24 cellular contexts compared by ENCODE assay signal in genomic region chr14:33850826-33851225, GRCh38.
A peak's percentile ranks its signal among the peaks of the same experiment; 100 is the strongest.
DNase-seq lines count a peak whose midpoint lies in the region; ATAC-seq, FAIRE-seq and TF ChIP-seq lines count a peak whose summit lies in the region.
"Had no signal": no experiment of that assay in that cellular context is flagged by ENCODE, and none has a peak within 500 bp of the region (broad histone marks: within the 10 kb centered on the region; RNA-seq: fewer than 3 reads in every experiment).

No MANE protein-coding gene starts in this region.

- H3K27me3 ChIP-seq in K562 (ENCODE audit: control insufficient read depth in 2 of 2, insufficient read depth in 2 of 2, low read length in 2 of 2) (no peaks in the 10 kb centered on the region), trophoblast cell (ENCODE audit: insufficient read depth, low read length) (no peaks in the 10 kb centered on the region), body of pancreas (no peaks in the 10 kb centered on the region), SJCRH30 (no peaks in the 10 kb centered on the region)
- H3K27me3 ChIP-seq: BLaER1 treated with 17β-estradiol and CSF1 and Interleukin-3, amounts not matched to agents 10 nM and 100 nM; MG63 had no signal

- CTCF ChIA-PET in WTC11 (lab: Charles Lee) (interaction anchor here (0.6 to 2.2 kb wide), 2 partner anchors 173 to 223 kb away, joined by 3 to 9 read pairs; no protein-coding TSS in a partner anchor), K562 (lab: Yijun Ruan, JAX; ENCODE audit: low intra/inter-chr PET ratio) (no interaction called here)

- H3K27me3 Mint-ChIP-seq in WTC11 (ENCODE audit: low read depth), result no peaks in the 10 kb centered on the region
- peaks cover 1% of the 10 kb centered on the region for H3K27me3 Mint-ChIP-seq in glutamatergic neuron (ENCODE audit: unreplicated experiment)
- H3K27me3 Mint-ChIP-seq: CD4-positive, alpha-beta T cell had no signal

- H3K4me2 ChIP-seq in K562 (ENCODE audit: insufficient read depth, low read length) (0 out of 2 replicates have a peak overlapping the region, but pooled peaks have one; percentile 5), trophoblast cell (ENCODE audit: low read length) (no peak overlapping the region)
- H3K4me2 ChIP-seq: A549; BLaER1 treated with 17β-estradiol and CSF1 and Interleukin-3, amounts not matched to agents 10 nM and 100 nM; GM23338 had no signal

- no peaks in the 10 kb centered on the region for H3K36me3 Mint-ChIP-seq in WTC11
- no peaks in the 10 kb centered on the region for H3K36me3 Mint-ChIP-seq in glutamatergic neuron (ENCODE audit: unreplicated experiment)

- no peak for TF ChIP-seq RAD21 in K562 (CRISPR knock-in tag; conservative IDR thresholded peaks at IDR 0.05 in 1 of 2, IDR thresholded peaks at IDR 0.05 in 1 of 2)

- H2BK12ac ChIP-seq in trophoblast cell (ENCODE audit: low read length), result peak overlapping the region; percentile 42

- H3K9ac ChIP-seq in K562 (ENCODE audit: insufficient read depth in 1 of 2, low read depth in 2 of 2, low read length in 2 of 2), result no peak overlapping the region; a peak in 1 of 4 replicates
- H3K9ac ChIP-seq in trophoblast cell (ENCODE audit: low read length), result no peak overlapping the region
- H3K9ac ChIP-seq: BLaER1 treated with 17β-estradiol and CSF1 and Interleukin-3, amounts not matched to agents 10 nM and 100 nM had no signal

- no peak overlapping the region for H2BK5ac ChIP-seq in trophoblast cell (ENCODE audit: low read depth, low read length, poor library complexity)

- no peak overlapping the region for H3K4ac ChIP-seq in trophoblast cell (ENCODE audit: low read depth, low read length)

- FAIRE-seq in K562 (lab: Jason Lieb, UNC), result no peak
- FAIRE-seq: A549, D721Med, G401.6, GM12878 had no signal

- H3K27ac Mint-ChIP-seq in WTC11, result peak overlapping the region; percentile 43; the same call in 1 of the 2 replicates
- no peak overlapping the region for H3K27ac Mint-ChIP-seq in glutamatergic neuron (ENCODE audit: unreplicated experiment)
- H3K27ac Mint-ChIP-seq: CD4-positive, alpha-beta T cell; GM23338; HFFc6 had no signal

- H3K36me3 ChIP-seq in K562 (ENCODE audit: control insufficient read depth, insufficient read depth, low read length) (no peaks in the 10 kb centered on the region), trophoblast cell (ENCODE audit: control insufficient read depth in 1 of 2, insufficient read depth in 2 of 2, low read length in 2 of 2) (no peaks in the 10 kb centered on the region), body of pancreas (replicated peaks in 1 of 2; ENCODE audit: insufficient read depth in 1 of 2, low read depth in 2 of 2) (no peaks in the 10 kb centered on the region), SJCRH30 (no peaks in the 10 kb centered on the region)
- H3K36me3 ChIP-seq: BLaER1 treated with 17β-estradiol and CSF1 and Interleukin-3, amounts not matched to agents 10 nM and 100 nM; HAP-1; MG63 had no signal

- WGBS in K562 (ENCODE audit: insufficient coverage, low coverage, missing lambda C conversion rate), result 59% methylated on average over 6 of the region's 7 CpGs
- no CpG with 5 or more reads among the region's 7 CpGs for WGBS in trophoblast cell (ENCODE audit: extremely low coverage, insufficient coverage, insufficient read length)
- WGBS in body of pancreas, 2 donors, result 52 to 68% methylated on average over 7 of the region's 7 CpGs

- H4K91ac ChIP-seq in trophoblast cell (ENCODE audit: low read depth, low read length), result peak overlapping the region; percentile 39

- peak overlapping the region; percentile 62 for H4K8ac ChIP-seq in trophoblast cell (ENCODE audit: low read depth, low read length)

- H3K79me1 ChIP-seq in trophoblast cell (ENCODE audit: low read length), result no peaks in the 10 kb centered on the region

- POLR2A ChIA-PET in WTC11 (lab: Charles Lee), result no interaction called here
- POLR2A ChIA-PET in K562 (lab: Yijun Ruan, JAX), result interaction anchor here (0.6 to 2.2 kb wide), 2 partner anchors 100 to 1264 kb away, joined by 4 to 8 read pairs; partner anchors contain the start of gene EGLN3

- peaks cover 38% of the 10 kb centered on the region for H3K4me1 Mint-ChIP-seq in WTC11
- peaks cover 17% of the 10 kb centered on the region for H3K4me1 Mint-ChIP-seq in glutamatergic neuron (ENCODE audit: low read depth, unreplicated experiment)

- H3K14ac ChIP-seq in trophoblast cell (ENCODE audit: low read length), result peak overlapping the region; percentile 28

- TF ChIP-seq EP300 in K562 (IDR thresholded peaks at IDR 0.05; ENCODE audit: low read length), result no peak

- H3K79me2 ChIP-seq in K562 (ENCODE audit: control insufficient read depth, insufficient read depth, low read length) (no peaks in the 10 kb centered on the region), trophoblast cell (ENCODE audit: control insufficient read depth, insufficient read depth, low read length, poor library complexity) (no peaks in the 10 kb centered on the region)

- no peaks in the 10 kb centered on the region for H4K20me1 ChIP-seq in K562 (replicated peaks; ENCODE audit: control insufficient read depth, insufficient read depth, low read length)
- H4K20me1 ChIP-seq: BLaER1 treated with 17β-estradiol and CSF1 and Interleukin-3, amounts not matched to agents 10 nM and 100 nM had no signal

- no peak overlapping the region for H3K27ac ChIP-seq in K562 (ENCODE audit: extremely low read depth, low read depth, low read length)
- no peak overlapping the region for H3K27ac ChIP-seq in trophoblast cell (ENCODE audit: low read depth, low read length)
- no peak overlapping the region for H3K27ac ChIP-seq in body of pancreas
- H3K27ac ChIP-seq in SJCRH30, result no peak overlapping the region
- H3K27ac ChIP-seq: A549; BLaER1 treated with 17β-estradiol and CSF1 and Interleukin-3, amounts not matched to agents 10 nM and 100 nM had no signal

- no peak overlapping the region for H4K12ac ChIP-seq in trophoblast cell (ENCODE audit: low read depth, low read length)

- H3K23ac ChIP-seq in trophoblast cell (ENCODE audit: low read length), result no peak overlapping the region

- H3K4me3 Mint-ChIP-seq in WTC11 (no peak overlapping the region), glutamatergic neuron (ENCODE audit: unreplicated experiment) (peak overlapping the region; percentile 46)
- H3K4me3 Mint-ChIP-seq: CD4-positive, alpha-beta T cell; GM23338; HFFc6 had no signal

- H3K4me1 ChIP-seq in K562 (replicated peaks in 1 of 2; ENCODE audit: control insufficient read depth in 2 of 2, insufficient read depth in 2 of 2, low read length in 2 of 2) (peaks cover 0 to 11% of the 10 kb centered on the region in 2 experiments; a peak in 2 of 5 replicates), trophoblast cell (ENCODE audit: control insufficient read depth in 1 of 2, insufficient read depth in 2 of 2, low read length in 2 of 2) (no peaks in the 10 kb centered on the region), body of pancreas (no peaks in the 10 kb centered on the region), SJCRH30 (peaks cover 15% of the 10 kb centered on the region; the same call in 1 of the 2 replicates)
- H3K4me1 ChIP-seq: A549; BLaER1 treated with 17β-estradiol and CSF1 and Interleukin-3, amounts not matched to agents 10 nM and 100 nM had no signal

- H3K9me1 ChIP-seq in K562 (ENCODE audit: control insufficient read depth, insufficient read depth, low read length), result no peaks in the 10 kb centered on the region

- H2BK120ac ChIP-seq in trophoblast cell (ENCODE audit: insufficient read depth, low read length, poor library complexity), result peak overlapping the region; percentile 2

- H3K9me3 ChIP-seq in K562 (replicated peaks; ENCODE audit: control insufficient read depth, insufficient read depth, low read depth, low read length) (no peaks in the 10 kb centered on the region), trophoblast cell (ENCODE audit: insufficient read depth, low read depth, low read length) (no peaks in the 10 kb centered on the region), body of pancreas (no peaks in the 10 kb centered on the region), SJCRH30 (replicated peaks) (no peaks in the 10 kb centered on the region)
- H3K9me3 ChIP-seq: A549; BLaER1 treated with 17β-estradiol and CSF1 and Interleukin-3, amounts not matched to agents 10 nM and 100 nM; HAP-1; MG63 had no signal

- intact Hi-C loops in K562 (cut with micrococcal nuclease), result no loop called here
- intact Hi-C loops in body of pancreas (cut with DNase I), result no loop called here

- DNase-seq in WTC11 (ENCODE audit: low spot score), result no peak
- DNase-seq in K562 (ENCODE audit: extremely low read depth in 1 of 4, low spot score in 3 of 4), result no peak
- no peak for DNase-seq in glutamatergic neuron
- no peak for DNase-seq in trophoblast cell
- no peak for DNase-seq in germinal center (ENCODE audit: low spot score)
- DNase-seq in body of pancreas, result no peak
- no peak for DNase-seq in SJCRH30
- DNase-seq: AML-193; CD4-positive, alpha-beta T cell; HFFc6; KBM-7; MG63; NCI-H1105 treated with DMSO at 0.1 percent for 48 hours; NCI-H2029; NCI-H446 treated with DMSO at 0.1 percent for 48 hours; Right ventricle myocardium superior; RPMI8226 had no signal

- ATAC-seq in WTC11 (no peak), K562 (no peak), body of pancreas (no peak)
- ATAC-seq: A549, GM12878, GM23338 had no signal

- TF ChIP-seq POLR2A in K562 (conservative IDR thresholded peaks at IDR 0.05) (no peak), body of pancreas (IDR thresholded peaks at IDR 0.05) (no peak)

- H3K4me3 ChIP-seq in K562, result no peak overlapping the region
- no peak overlapping the region for H3K4me3 ChIP-seq in trophoblast cell (ENCODE audit: low read depth, low read length)
- no peak overlapping the region for H3K4me3 ChIP-seq in body of pancreas
- H3K4me3 ChIP-seq in SJCRH30, result no peak overlapping the region
- H3K4me3 ChIP-seq: A549; BLaER1 treated with 17β-estradiol and CSF1 and Interleukin-3, amounts not matched to agents 10 nM and 100 nM; GM12878; GM23338; HAP-1; MG63 had no signal

- H3K9me3 Mint-ChIP-seq in WTC11 (peaks cover under 1% of the 10 kb centered on the region), glutamatergic neuron (ENCODE audit: unreplicated experiment) (no peaks in the 10 kb centered on the region)
- H3K9me3 Mint-ChIP-seq: CD4-positive, alpha-beta T cell; GM23338 had no signal

- TF ChIP-seq CTCF in WTC11 (IDR thresholded peaks at IDR 0.05), result no peak
- TF ChIP-seq CTCF in K562 (IDR thresholded peaks at IDR 0.05 in 2 of 3, conservative IDR thresholded peaks at IDR 0.05 in 1 of 3; ENCODE audit: insufficient read depth in 2 of 3, low read depth in 1 of 3, low read length in 3 of 3), result no peak
- no peak for TF ChIP-seq CTCF in glutamatergic neuron (IDR thresholded peaks at IDR 0.05; ENCODE audit: partially characterized antibody, unreplicated experiment)
- no peak for TF ChIP-seq CTCF in body of pancreas (IDR thresholded peaks at IDR 0.05)

- in situ Hi-C loops in K562 (cut with MboI), result no loop called here

- H2AFZ ChIP-seq in K562 (ENCODE audit: low read depth, low read length) (no peak overlapping the region), trophoblast cell (ENCODE audit: insufficient read depth, low read length, poor library complexity) (no peak overlapping the region)
- H2AFZ ChIP-seq: GM23338 had no signal

- BruUV-seq in K562 (replicated peaks; lab: Mats Ljungman, UMichigan), result no TSS peak

- H3K18ac ChIP-seq in trophoblast cell (ENCODE audit: low read length), result no peak overlapping the region

- peak overlapping the region; percentile 56 for H2AK5ac ChIP-seq in trophoblast cell (ENCODE audit: low read length)

TF ChIP-seq in WTC11, 78 proteins besides CTCF, POLR2A, EP300 and RAD21 (continues in another document):
- TF ChIP-seq TEAD4 (CRISPR knock-in tag; IDR thresholded peaks at IDR 0.05), result no peak
